ENCODE assay signal across 8 cellular contexts in genomic region chr6:159863341-159863740, GRCh38. TPM values are rescaled to one million over a fixed set of nuclear protein-coding genes. Genes with fewer than 3 reads are reported as not detected.
DNase-seq lines count a peak whose midpoint lies in the region; ATAC-seq and TF ChIP-seq lines count a peak whose summit lies in the region.
"Not testable (repeated sequence)": the region's sequence is repeated elsewhere in the genome, so short reads cannot be mapped to it uniquely, and the experiment has no call there.

No MANE protein-coding gene starts in this region.

- H3K27me3 ChIP-seq in GM23248 (replicated peaks; ENCODE audit: insufficient read depth); mesendoderm (ENCODE audit: insufficient read depth, low read length, poor library complexity): not testable (repeated sequence)
- peaks cover 14% of the 10 kb centered on the region; the same call in 1 of the 2 replicates for H3K27me3 ChIP-seq in PC-9 (ENCODE audit: insufficient read depth, low read depth)

- POLR2A ChIA-PET in PC-9 (lab: Charles Lee; ENCODE audit: unreplicated experiment): not testable (repeated sequence)

- H3K4me3 ChIP-seq in GM23248; PC-9; fibroblast of the aortic adventitia (ENCODE audit: low read depth, low read length); mesendoderm (ENCODE audit: low read length): not testable (repeated sequence)

- peak overlapping the region; percentile 27 for H3K4me3 Mint-ChIP-seq in activated naive CD8-positive, alpha-beta T cell

- H3K23ac ChIP-seq in mesendoderm (ENCODE audit: low read length): not testable (repeated sequence)

- H3K9me3 ChIP-seq in GM23248 (ENCODE audit: low read depth); PC-9 (ENCODE audit: insufficient read depth, low read depth): not testable (repeated sequence)

- TF ChIP-seq CTCF in PC-9 (conservative IDR thresholded peaks at IDR 0.05) (peak; percentile 63), fibroblast of the aortic adventitia (IDR thresholded peaks at IDR 0.05; ENCODE audit: insufficient read depth, low read length) (peak; percentile 44)

- not testable (repeated sequence) for H3K27me3 Mint-ChIP-seq in activated naive CD8-positive, alpha-beta T cell

- H3K36me3 ChIP-seq in GM23248 (ENCODE audit: low read depth); PC-9 (ENCODE audit: low read depth); mesendoderm (ENCODE audit: control insufficient read depth, insufficient read depth, low read length): not testable (repeated sequence)

- not testable (repeated sequence) for H3F3A ChIP-seq in GM23248 (ENCODE audit: insufficient read depth); PC-9 (ENCODE audit: insufficient read depth, low read depth)

- not testable (repeated sequence) for BruUV-seq in PC-9 (replicated peaks; lab: Mats Ljungman, UMichigan)

- peak overlapping the region; percentile 37 for H3K27ac Mint-ChIP-seq in activated naive CD8-positive, alpha-beta T cell

- not testable (repeated sequence) for H3K27ac ChIP-seq in GM23248; PC-9; mesendoderm (ENCODE audit: low read depth, low read length)

- 8 to 9% methylated on average over 5 of the region's 5 CpGs for WGBS in GM23248 (ENCODE audit: low coverage in 1 of 2, low lambda C conversion rate in 2 of 2, missing lambda C conversion rate in 2 of 2), 2 experiments
- WGBS in mesendoderm (ENCODE audit: extremely low coverage, insufficient coverage, low lambda C conversion rate): no CpG with 5 or more reads among the region's 5 CpGs

- H3K9ac ChIP-seq in GM23248; mesendoderm (ENCODE audit: low read length): not testable (repeated sequence)

- H2AK5ac ChIP-seq in mesendoderm (ENCODE audit: low read length): not testable (repeated sequence)

- not testable (repeated sequence) for H3K9me3 Mint-ChIP-seq in activated naive CD8-positive, alpha-beta T cell (ENCODE audit: low read depth)

- H2BK5ac ChIP-seq in mesendoderm (ENCODE audit: low read length): not testable (repeated sequence)

- CTCF ChIA-PET in PC-9 (lab: Charles Lee): interaction anchor here (0.6 to 0.7 kb wide), 5 partner anchors 34 to 871 kb away, joined by 3 to 6 read pairs (median 3); no protein-coding TSS in a partner anchor

- H2BK15ac ChIP-seq in mesendoderm (replicated peaks; ENCODE audit: low read depth): not testable (repeated sequence)

- not testable (repeated sequence) for H3K36me3 Mint-ChIP-seq in activated naive CD8-positive, alpha-beta T cell

- peak overlapping the region; percentile 61 for H2AFZ ChIP-seq in GM23248
- not testable (repeated sequence) for H2AFZ ChIP-seq in PC-9

- not testable (repeated sequence) for H4K8ac ChIP-seq in mesendoderm (ENCODE audit: low read depth, low read length)

- not testable (repeated sequence) for H3K4me2 ChIP-seq in GM23248 (ENCODE audit: unreplicated experiment); PC-9; mesendoderm (ENCODE audit: low read length)

- not testable (repeated sequence) for ATAC-seq in stimulated activated naive CD8-positive, alpha-beta T cell treated with anti-CD3 and anti-CD28 coated beads, Interleukin-15, Interleukin-2, amounts not matched to agents 100 U/mL and 50 U/mL, for 24 hours

- H2BK120ac ChIP-seq in mesendoderm (ENCODE audit: low read depth, low read length): not testable (repeated sequence)

- H3K4ac ChIP-seq in mesendoderm (ENCODE audit: low read depth, low read length): not testable (repeated sequence)

- H4K20me1 ChIP-seq in GM23248 (ENCODE audit: insufficient read depth); PC-9 (ENCODE audit: insufficient read depth): not testable (repeated sequence)

- intact Hi-C loops in PC-9 (cut with micrococcal nuclease; ENCODE audit: unreplicated experiment): loop anchor here (1.0 to 10.0 kb wide), 3 partner anchors 275 to 1511 kb away; no protein-coding TSS in a partner anchor

- not testable (repeated sequence) for H3K56ac ChIP-seq in mesendoderm (ENCODE audit: low read length)

- H3K4me1 ChIP-seq in GM23248 (ENCODE audit: insufficient read depth); PC-9 (replicated peaks; ENCODE audit: insufficient read depth); mesendoderm (ENCODE audit: control insufficient read depth, low read depth, low read length): not testable (repeated sequence)

- peaks cover 23% of the 10 kb centered on the region for H3K4me1 Mint-ChIP-seq in activated naive CD8-positive, alpha-beta T cell (ENCODE audit: low read depth)

- not testable (repeated sequence) for H3K79me2 ChIP-seq in GM23248 (ENCODE audit: insufficient read depth); PC-9 (ENCODE audit: low read depth); mesendoderm (ENCODE audit: control insufficient read depth, insufficient read depth, low read length)

- not testable (repeated sequence) for H4K5ac ChIP-seq in mesendoderm (ENCODE audit: low read length)

- DNase-seq in Caki2 (ENCODE audit: low read depth) (peak; percentile 39), GM23248 (peak; percentile 73), NCI-H1105 treated with DMSO at 0.1 percent for 48 hours (lab: John Stamatoyannopoulos, UW) (peak; percentile 84), PC-9 (peak; percentile 19 to 43), fibroblast of the aortic adventitia (ENCODE audit: low read depth) (peak; percentile 87), mesendoderm (peak; percentile 76)
- peak; percentile 42 for DNase-seq in stimulated activated naive CD8-positive, alpha-beta T cell treated with anti-CD3 and anti-CD28 coated beads, Interleukin-15, Interleukin-2, amounts not matched to agents 100 U/mL and 50 U/mL, for 24 hours

- H3K79me1 ChIP-seq in mesendoderm (ENCODE audit: low read length): not testable (repeated sequence)

- in situ Hi-C loops in Caki2 (cut with HindIII; ENCODE audit: low pct_unique_long_range_greater_than_20kb, low sequenced_read_pairs): not testable (repeated sequence)
- in situ Hi-C loops in GM23248 (cut with MboI): loop anchor here (10.0 kb wide), 1 partner anchor 591 kb away; no protein-coding TSS in a partner anchor

- H3K9me2 ChIP-seq in GM23248 (ENCODE audit: insufficient read depth); PC-9 (ENCODE audit: insufficient read depth): not testable (repeated sequence)

- H3K18ac ChIP-seq in mesendoderm (ENCODE audit: low read length): not testable (repeated sequence)

RNA-seq across cellular contexts. Expression of gene MAS1, which starts 27.4 kb away (rescaled TPM):
- total RNA-seq in Caki2 (2014; rRNA removed; shearing (Covaris generic); ENCODE audit: low replicate concordance): not detected in 2 replicates
- total RNA-seq in GM23248 (2014; rRNA removed; shearing (Covaris generic)): not detected in 2 replicates
- polyA plus RNA-seq in GM23248 (2016; fragmentation: Nextera tagmentation; extraction: Ambion mirVana): not detected in 2 replicates
- total RNA-seq in PC-9 (2021) (not detected in 2 replicates), fibroblast of the aortic adventitia (ENCODE audit: low replicate concordance) (under 0.01 and 0.08 TPM in 2 replicates)
- polyA plus RNA-seq in mesendoderm (2013, experiment 1 of 2): not detected
- not detected for polyA plus RNA-seq in mesendoderm (2013, experiment 2 of 2)

Comparison
In these comparisons a context has a peak if more than half of its experiments do, and no peak if none do; other contexts are left out.
1. DNase-seq: peak in every context shown above with its lines; median percentile 87 in fibroblast of the aortic adventitia; 84 in NCI-H1105 treated with DMSO at 0.1 percent for 48 hours; 76 in mesendoderm; 73 in GM23248; 42 in stimulated activated naive CD8-positive, alpha-beta T cell treated with anti-CD3 and anti-CD28 coated beads, Interleukin-15, Interleukin-2, amounts not matched to agents 100 U/mL and 50 U/mL, for 24 hours; 39 in Caki2; 31 in PC-9.